ENCODE assay signal across 8 cellular contexts in the genomic region with DNA sequence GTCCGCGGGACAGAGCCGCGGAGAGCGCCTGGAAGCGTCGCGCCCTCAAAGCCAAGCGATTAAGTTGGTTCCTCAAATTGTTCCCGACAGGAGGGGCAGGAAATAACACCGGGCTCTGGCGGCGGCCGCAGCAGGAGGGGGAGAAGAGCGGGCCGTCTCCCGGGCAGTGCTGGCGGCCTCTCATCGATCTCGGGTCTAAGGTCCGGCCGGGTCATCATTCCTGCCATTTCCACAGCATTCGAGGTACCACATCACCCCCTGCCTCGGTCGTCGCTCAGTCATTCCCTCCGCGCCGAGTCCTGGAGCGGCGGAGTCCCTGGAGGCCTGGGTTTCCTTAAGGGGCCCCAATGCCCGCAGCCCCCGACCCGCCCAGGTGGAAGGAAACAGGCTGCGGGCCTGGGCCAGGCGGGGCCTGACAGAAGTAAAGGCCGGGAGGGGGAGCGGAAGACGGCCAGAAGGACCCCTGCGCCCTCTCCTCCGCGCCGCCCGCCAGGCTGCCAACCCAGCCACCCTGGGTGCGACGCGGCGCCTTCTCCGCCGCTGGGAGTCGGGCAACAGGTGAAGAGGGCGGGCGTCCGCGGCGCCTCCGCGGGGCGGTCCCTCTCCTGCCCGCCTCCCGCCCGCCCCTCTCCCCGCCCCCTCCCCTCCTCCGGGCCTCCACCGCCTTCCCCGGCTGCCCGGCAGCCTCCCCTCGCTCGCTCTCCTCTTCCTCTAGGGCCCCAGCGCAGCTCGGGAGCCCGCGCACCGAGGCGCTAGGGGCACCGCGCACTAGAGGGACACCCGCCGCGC. TPM values are rescaled to one million over a fixed set of nuclear protein-coding genes. Genes with fewer than 3 reads are reported as not detected.
A peak's percentile ranks its signal among the peaks of the same experiment; 100 is the strongest.
DNase-seq lines count a peak whose midpoint lies in the region; ATAC-seq, FAIRE-seq and TF ChIP-seq lines count a peak whose summit lies in the region.

A gene with protein sequence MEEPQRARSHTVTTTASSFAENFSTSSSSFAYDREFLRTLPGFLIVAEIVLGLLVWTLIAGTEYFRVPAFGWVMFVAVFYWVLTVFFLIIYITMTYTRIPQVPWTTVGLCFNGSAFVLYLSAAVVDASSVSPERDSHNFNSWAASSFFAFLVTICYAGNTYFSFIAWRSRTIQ (plus strand): TSS at position 654 of the 789 bp plus-strand sequence. CDS start 293 bp downstream, outside the sequence.

- no peaks in the 10 kb centered on the region for H3K27me3 ChIP-seq in bronchial epithelial cell (ENCODE audit: control insufficient read depth, insufficient read depth, low read length)

- TF ChIP-seq CTCF in VCaP (conservative IDR thresholded peaks at IDR 0.05) (peak; percentile 5; the same call in 1 of the 2 replicates), bronchial epithelial cell (IDR thresholded peaks at IDR 0.05; ENCODE audit: insufficient read depth, low read length, severe bottlenecking) (no peak)

- DNase-seq in CD1c-positive myeloid dendritic cell (ENCODE audit: extremely low spot score) (peak; percentile 62), NCI-H1092 treated with DMSO at 0.1 percent for 48 hours (lab: John Stamatoyannopoulos, UW) (peak; percentile 64), bronchial epithelial cell (ENCODE audit: low read depth) (peak; percentile 39), left kidney (ENCODE audit: low read depth, low spot score) (peak; percentile 90)
- DNase-seq in stimulated activated CD4-positive, alpha-beta T cell treated with anti-CD3 and anti-CD28 coated beads, Interleukin-4, amount 100 ng/mL, for 1 hour: peak; percentile 69

- peak within 1 kb of the TSS; percentile 65 for H3K4me3 ChIP-seq in bronchial epithelial cell (ENCODE audit: low read depth, low read length)

- ATAC-seq in GM21423 (IDR thresholded peaks at IDR 0.05; ENCODE audit: unreplicated experiment): peak; percentile 61
- ATAC-seq in HG02623 (IDR thresholded peaks at IDR 0.05; ENCODE audit: unreplicated experiment): no peak

- H3K36me3 ChIP-seq in bronchial epithelial cell (ENCODE audit: control insufficient read depth, insufficient read depth, low read length): no peaks in the 10 kb centered on the region

- no peak for FAIRE-seq in bronchial epithelial cell (lab: Jason Lieb, UNC)

- H3K27ac ChIP-seq in VCaP: peak within 1 kb of the TSS; percentile 86

RNA-seq across cellular contexts. Expression of the gene that starts here (rescaled TPM):
- total RNA-seq in bronchial epithelial cell: 0.79 and 1.2 TPM in 2 replicates

Comparison
In these comparisons a context has a peak if more than half of its experiments do, and no peak if none do; other contexts are left out.
1. DNase-seq: peak in every context shown above with its lines; median percentile 90 in left kidney; 69 in stimulated activated CD4-positive, alpha-beta T cell treated with anti-CD3 and anti-CD28 coated beads, Interleukin-4, amount 100 ng/mL, for 1 hour; 64 in NCI-H1092 treated with DMSO at 0.1 percent for 48 hours; 62 in CD1c-positive myeloid dendritic cell; 39 in bronchial epithelial cell.